Comparison of ENCODE assay signal across 9 cellular contexts in the genomic region with DNA sequence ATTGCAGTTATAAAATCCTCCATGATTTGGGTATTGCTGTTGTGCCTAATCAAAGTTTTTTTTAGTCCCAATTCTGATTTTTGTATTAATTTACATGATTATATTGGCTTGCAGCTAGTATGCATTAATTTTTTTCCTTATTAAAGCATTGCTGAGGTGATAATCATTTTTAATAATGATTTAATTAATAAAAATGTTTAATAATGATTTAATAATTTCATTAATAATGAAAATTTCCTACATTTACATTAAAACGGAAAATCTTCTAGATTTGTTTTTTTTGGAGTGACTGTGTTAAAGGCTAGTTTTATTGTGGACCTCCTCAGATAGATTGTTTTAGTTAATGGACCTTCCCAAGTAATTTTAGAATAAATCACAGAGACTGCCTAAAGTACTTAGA.
"Had no signal": no experiment of that assay in that cellular context is flagged by ENCODE, and none has a peak within 500 bp of the region (broad histone marks: within the 10 kb centered on the region; RNA-seq: fewer than 3 reads in every experiment).

No MANE protein-coding gene starts in this region.

- DNase-seq: GM23248, GOT3, H7, HFFc6, IMR-90, KBM-7 had no signal

- ATAC-seq: HCT116 had no signal

- H3K4me3 Mint-ChIP-seq: HFFc6 had no signal

- H3K27ac Mint-ChIP-seq: HFFc6 had no signal

- H3K4me3 ChIP-seq: GM23248, HAP-1 had no signal

- H3K27ac ChIP-seq: GM23248, KMS-11 had no signal

- H3K36me3 ChIP-seq: HAP-1 had no signal

- H3K4me1 ChIP-seq: HAP-1 had no signal
